In the genomic region with DNA sequence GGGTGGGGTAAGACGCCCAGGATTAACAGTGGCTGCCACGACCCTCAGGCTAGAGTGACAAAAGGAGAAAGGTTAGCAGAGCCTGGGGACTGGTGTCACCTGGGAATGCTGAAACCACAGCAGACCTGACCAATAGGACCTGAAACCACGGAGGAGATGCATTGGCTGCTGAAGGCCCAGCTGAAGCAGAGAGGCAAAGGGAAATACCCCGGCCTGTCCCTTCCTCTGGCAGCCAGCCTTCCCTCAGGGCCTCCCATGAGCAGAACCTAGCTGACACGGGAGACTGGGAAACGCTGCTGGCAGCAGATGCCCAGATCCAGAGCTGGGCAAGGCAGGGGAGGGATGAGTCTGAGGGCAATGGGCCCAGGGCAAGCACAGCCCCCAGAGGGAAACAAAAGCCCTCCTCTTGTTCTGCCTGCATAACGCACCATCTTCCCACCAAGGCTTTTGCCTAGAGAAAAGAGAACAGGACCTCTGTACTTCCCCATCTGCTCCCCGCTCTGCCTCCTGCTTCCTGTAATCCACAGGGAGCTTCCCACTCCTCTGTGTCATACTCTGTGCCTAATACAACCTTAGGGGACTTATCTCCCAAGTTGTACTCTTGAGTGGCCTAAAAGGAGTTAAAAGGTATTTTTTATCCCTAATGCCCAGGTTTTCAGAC, we compare ENCODE assay signal across 16 cellular contexts.
A peak's percentile ranks its signal among the peaks of the same experiment; 100 is the strongest.
DNase-seq lines count a peak whose midpoint lies in the region; ATAC-seq lines count a peak whose summit lies in the region.
"Had no signal": no experiment of that assay in that cellular context is flagged by ENCODE, and none has a peak within 500 bp of the region (broad histone marks: within the 10 kb centered on the region; RNA-seq: fewer than 3 reads in every experiment).

No MANE protein-coding gene starts in this region.

- H4K20me1 ChIP-seq in BLaER1 treated with 17β-estradiol and CSF1 and Interleukin-3, amounts not matched to agents 10 nM and 100 nM: no peaks in the 10 kb centered on the region
- H4K20me1 ChIP-seq in Karpas-422 (ENCODE audit: insufficient read depth, low read depth, low read length): no peaks in the 10 kb centered on the region

- H3K4me1 ChIP-seq in BLaER1 treated with 17β-estradiol and CSF1 and Interleukin-3, amounts not matched to agents 10 nM and 100 nM: peaks cover 24 to 64% (median 36%) of the 10 kb centered on the region in 10 experiments
- peaks cover 77% of the 10 kb centered on the region for H3K4me1 ChIP-seq in Karpas-422 (ENCODE audit: low read length)
- H3K4me1 ChIP-seq: neural progenitor cell had no signal

- peak; percentile 58 for DNase-seq in Karpas-422
- no peak for DNase-seq in NCI-H2107 treated with DMSO at 0.1 percent for 48 hours (lab: John Stamatoyannopoulos, UW; ENCODE audit: unreplicated experiment)
- no peak for DNase-seq in left ventricle myocardium superior
- DNase-seq in MV-4-11 (lab: John Stamatoyannopoulos, UW): no peak
- DNase-seq in cerebellar cortex (ENCODE audit: low spot score): no peak
- DNase-seq: activated CD4-positive, alpha-beta T cell treated with anti-CD3 and anti-CD28 coated beads for 4 hours; head of caudate nucleus; NCI-H2107; small intestine; SW 1271; trophoblast cell had no signal

- H3K79me2 ChIP-seq in Karpas-422 (ENCODE audit: low read length): no peaks in the 10 kb centered on the region

- intact Hi-C loops in left ventricle myocardium superior (cut with micrococcal nuclease): no loop called here

- no peaks in the 10 kb centered on the region for H3K36me3 ChIP-seq in BLaER1 treated with 17β-estradiol and CSF1 and Interleukin-3, amounts not matched to agents 10 nM and 100 nM
- H3K36me3 ChIP-seq in Karpas-422 (ENCODE audit: insufficient read depth, low read length): no peaks in the 10 kb centered on the region
- H3K36me3 ChIP-seq: neural progenitor cell had no signal

- H3K27ac ChIP-seq in BLaER1 treated with 17β-estradiol and CSF1 and Interleukin-3, amounts not matched to agents 10 nM and 100 nM: peak overlapping the region in 10 of 11 experiments; percentile 56 to 80 (median 72); a peak in 21 of 22 replicates
- H3K27ac ChIP-seq in Karpas-422 (ENCODE audit: low read length): peak overlapping the region; percentile 85
- H3K27ac ChIP-seq: neural progenitor cell had no signal

- peak overlapping the region; percentile 24; the same call in 1 of the 2 replicates for H2AFZ ChIP-seq in Karpas-422 (ENCODE audit: low read length)
- H2AFZ ChIP-seq: neural progenitor cell had no signal

- ATAC-seq in GM19372 (IDR thresholded peaks at IDR 0.05; ENCODE audit: low read depth, unreplicated experiment): peak; percentile 25
- ATAC-seq in HG02840 (IDR thresholded peaks at IDR 0.05; ENCODE audit: low FRiP score, unreplicated experiment): peak; percentile 28
- no peak for ATAC-seq in left ventricle myocardium superior
- ATAC-seq: K562 had no signal

- H3K27me3 ChIP-seq in BLaER1 treated with 17β-estradiol and CSF1 and Interleukin-3, amounts not matched to agents 10 nM and 100 nM: no peaks in the 10 kb centered on the region
- H3K27me3 ChIP-seq in Karpas-422 (ENCODE audit: low read length): no peaks in the 10 kb centered on the region
- H3K27me3 ChIP-seq: neural progenitor cell had no signal

- peak overlapping the region in 5 of 10 experiments; percentile 9 to 47 (median 18); a peak in 4 of 20 replicates for H3K4me3 ChIP-seq in BLaER1 treated with 17β-estradiol and CSF1 and Interleukin-3, amounts not matched to agents 10 nM and 100 nM
- peak overlapping the region; percentile 25 for H3K4me3 ChIP-seq in Karpas-422 (ENCODE audit: low read length)
- H3K4me3 ChIP-seq: K562, neural progenitor cell had no signal

- no peaks in the 10 kb centered on the region for H3K9me2 ChIP-seq in Karpas-422 (replicated peaks; ENCODE audit: insufficient read depth, low read length)

- H3K4me2 ChIP-seq in BLaER1 treated with 17β-estradiol and CSF1 and Interleukin-3, amounts not matched to agents 10 nM and 100 nM: peak overlapping the region; percentile 70 to 97 (median 92)
- H3K4me2 ChIP-seq in Karpas-422 (ENCODE audit: low read depth, low read length, poor library complexity, severe bottlenecking): peak overlapping the region; percentile 63
- H3K4me2 ChIP-seq: neural progenitor cell had no signal

- H3K9ac ChIP-seq in BLaER1 treated with 17β-estradiol and CSF1 and Interleukin-3, amounts not matched to agents 10 nM and 100 nM: peak overlapping the region; percentile 4 to 63 (median 45); a peak in 18 of 22 replicates
- H3K9ac ChIP-seq in Karpas-422 (ENCODE audit: low read length): peak overlapping the region; percentile 64
- H3K9ac ChIP-seq: neural progenitor cell had no signal

- no peaks in the 10 kb centered on the region for H3K9me3 ChIP-seq in BLaER1 treated with 17β-estradiol and CSF1 and Interleukin-3, amounts not matched to agents 10 nM and 100 nM (replicated peaks in 1 of 11)
- H3K9me3 ChIP-seq in Karpas-422 (ENCODE audit: low read length): no peaks in the 10 kb centered on the region
